Comparison of ENCODE assay signal across 38 cellular contexts in the genomic region with DNA sequence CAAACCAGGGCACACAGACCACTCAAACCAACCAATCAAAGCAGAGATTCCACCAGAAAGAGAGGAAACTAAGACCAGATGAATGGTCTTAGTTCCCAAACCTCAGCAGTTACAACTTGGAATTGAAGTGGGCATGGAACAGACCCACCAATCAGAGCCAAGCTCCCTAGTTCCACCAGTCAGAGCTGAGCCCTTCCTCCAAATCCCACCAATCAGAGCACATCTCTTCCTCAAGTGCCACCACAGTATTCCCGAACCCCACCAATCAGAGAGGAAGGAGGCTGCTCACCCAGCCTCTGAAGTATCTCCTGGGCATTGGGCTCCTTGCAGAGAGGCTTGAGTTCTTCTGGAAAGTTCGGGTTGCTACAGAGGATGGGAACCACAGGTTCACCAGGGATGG. TPM values are rescaled to one million over a fixed set of nuclear protein-coding genes. Genes with fewer than 3 reads are reported as not detected.
"Had no signal": no experiment of that assay in that cellular context is flagged by ENCODE, and none has a peak within 500 bp of the region (broad histone marks: within the 10 kb centered on the region; RNA-seq: fewer than 3 reads in every experiment).

No MANE protein-coding gene starts in this region.

- H3K9me3 ChIP-seq: ascending aorta, neutrophil, ovary, thyroid gland had no signal

- H3K4me1 ChIP-seq: ascending aorta had no signal

- H2AFZ ChIP-seq: hepatocyte had no signal

- FAIRE-seq: endometrium, small intestine had no signal

- H3K36me3 ChIP-seq: ascending aorta, brain microvascular endothelial cell, esophagus squamous epithelium, gastroesophageal sphincter, left ventricle myocardium inferior, neutrophil, ovary, thyroid gland had no signal

- ATAC-seq: gastroesophageal sphincter; sciatic nerve; stimulated activated memory B cell treated with anti-CD40 and anti-IgM and Interleukin-4, amounts not matched to agents 10 μg/mL and 1 μg/mL and 100 μg/mL, for 72 hours; stimulated activated naive CD8-positive, alpha-beta T cell treated with anti-CD3 and anti-CD28 coated beads, Interleukin-15, amount 100 ng/mL, for 72 hours; T-helper 17 cell had no signal

- H3K79me2 ChIP-seq: hepatocyte had no signal

- H3K4me3 ChIP-seq: ascending aorta, esophagus squamous epithelium, gastroesophageal sphincter, hepatocyte, left ventricle myocardium inferior, lung, mucosa of descending colon, ovary, thyroid gland had no signal

- H3K4me2 ChIP-seq: hepatocyte had no signal

- H3K27ac ChIP-seq: ascending aorta, brain microvascular endothelial cell, epithelial cell of prostate, esophagus squamous epithelium, gastroesophageal sphincter, hepatocyte, left ventricle myocardium inferior, neutrophil, ovary, thyroid gland had no signal

- H3K27me3 ChIP-seq: ascending aorta, brain microvascular endothelial cell, hepatocyte, neutrophil, ovary, thyroid gland had no signal

- DNase-seq: activated CD4-positive, alpha-beta memory T cell treated with anti-CD3 and anti-CD28 coated beads, Interleukin-2, amount 10 ng/mL, durations not matched to agents 7 days and 5 days; activated CD4-positive, alpha-beta T cell treated with anti-CD3 and anti-CD28 coated beads, Interleukin-2, amount 10 ng/mL, durations not matched to agents 7 days and 5 days; activated CD8-positive, alpha-beta memory T cell treated with anti-CD3 and anti-CD28 coated beads, Interleukin-2, amount 50 U/mL, for 48 hours; activated gamma-delta T cell; activated naive CD4-positive, alpha-beta T cell treated with anti-CD3 and anti-CD28 coated beads, Interleukin-2, amount 10 ng/mL, durations not matched to agents 7 days and 5 days; activated naive CD8-positive, alpha-beta T cell treated with anti-CD3 and anti-CD28 coated beads, Interleukin-2, amount 10 ng/mL, durations not matched to agents 7 days and 5 days; activated T-cell treated with anti-CD3 and anti-CD28 coated beads, Interleukin-2, amount 50 U/mL, for 24 hours; brain microvascular endothelial cell; caudate nucleus; effector CD4-positive, alpha-beta T cell; esophagus squamous epithelium; islet precursor cell; left ventricle myocardium inferior; ovary; stimulated activated CD4-positive, alpha-beta T cell treated with anti-CD3 and anti-CD28 coated beads, Interleukin-1b, Interleukin-23, amount 100 ng/mL, for 48 hours; stimulated activated CD4-positive, alpha-beta T cell treated with anti-CD3 and anti-CD28 coated beads, Interleukin-4, amount 100 ng/mL, for 4 hours; stimulated activated CD8-positive, alpha-beta memory T cell treated with anti-CD3 and anti-CD28 coated beads, Interleukin-4, amount 100 ng/mL, for 48 hours; stimulated activated naive CD8-positive, alpha-beta T cell treated with anti-CD3 and anti-CD28 coated beads, Interleukin-15, amount 100 ng/mL, for 72 hours; substantia nigra; T-helper 17 cell; T1000; thyroid gland had no signal

RNA-seq across cellular contexts. Expression of gene GUCA2A, which starts 1.4 kb away (rescaled TPM):
- total RNA-seq: activated CD4-positive, alpha-beta memory T cell treated with anti-CD3 and anti-CD28 coated beads, Interleukin-2, amount 10 ng/mL, durations not matched to agents 7 days and 5 days; activated CD4-positive, alpha-beta T cell treated with anti-CD3 and anti-CD28 coated beads, Interleukin-2, amount 10 ng/mL, durations not matched to agents 7 days and 5 days; activated naive CD8-positive, alpha-beta T cell treated with anti-CD3 and anti-CD28 coated beads, Interleukin-2, amount 10 ng/mL, durations not matched to agents 7 days and 5 days; ascending aorta; chondrocyte; esophagus squamous epithelium; gastroesophageal sphincter; left ventricle myocardium inferior; lung; mesenteric fat pad; progenitor cell of endocrine pancreas; renal cortical epithelial cell; sciatic nerve; T-helper 17 cell; thyroid gland; urinary bladder had no signal
- polyA plus RNA-seq: ovary, urinary bladder had no signal

RNA-seq across cellular contexts. Expression of gene GUCA2B, which starts 9.9 kb away (rescaled TPM):
- total RNA-seq: activated CD4-positive, alpha-beta memory T cell treated with anti-CD3 and anti-CD28 coated beads, Interleukin-2, amount 10 ng/mL, durations not matched to agents 7 days and 5 days; activated CD4-positive, alpha-beta T cell treated with anti-CD3 and anti-CD28 coated beads, Interleukin-2, amount 10 ng/mL, durations not matched to agents 7 days and 5 days; activated naive CD8-positive, alpha-beta T cell treated with anti-CD3 and anti-CD28 coated beads, Interleukin-2, amount 10 ng/mL, durations not matched to agents 7 days and 5 days; ascending aorta; chondrocyte; esophagus squamous epithelium; gastroesophageal sphincter; hepatocyte; left ventricle myocardium inferior; lung; mesenteric fat pad; ovary; renal cortical epithelial cell; sciatic nerve; T-helper 17 cell; thyroid gland; urinary bladder had no signal
- polyA plus RNA-seq: lung, ovary, urinary bladder had no signal
